In the genomic region with DNA sequence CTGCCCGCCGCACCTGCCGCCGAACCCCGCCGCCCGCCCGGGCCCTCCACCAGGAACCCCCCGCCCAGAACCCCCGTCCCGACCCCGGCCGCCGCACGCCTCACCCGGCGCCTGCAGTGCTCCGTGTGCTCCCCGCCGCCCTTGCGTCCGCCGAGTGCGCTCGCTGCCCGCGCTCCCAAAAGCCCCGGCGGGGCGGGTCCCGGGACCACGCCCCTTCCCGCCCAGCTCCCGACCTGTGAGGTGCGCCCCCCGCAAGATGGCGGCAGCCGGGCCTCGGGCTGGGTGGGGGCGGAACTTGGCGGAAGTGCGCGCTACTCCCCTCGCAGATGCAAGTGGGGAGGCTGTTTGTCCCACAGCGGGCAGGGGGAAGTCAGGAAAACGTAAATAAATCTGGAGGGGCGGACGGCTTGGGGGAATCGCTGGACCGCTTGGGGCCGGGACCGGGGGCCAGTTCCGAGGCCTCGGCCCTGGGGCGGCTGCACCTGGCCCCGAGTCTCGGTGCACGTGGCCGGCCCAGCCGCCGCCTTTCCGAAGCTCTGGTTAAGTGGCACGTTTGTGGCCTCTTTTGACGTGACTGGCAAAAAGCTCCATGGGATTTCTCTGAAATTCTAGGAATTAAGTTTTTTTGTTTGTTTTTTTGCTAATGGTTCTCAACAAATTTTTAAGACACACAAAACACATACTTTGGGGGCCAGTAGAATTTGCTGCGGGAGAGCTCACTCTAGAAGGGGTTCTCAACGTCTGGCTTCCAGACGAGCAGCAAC, we compare ENCODE assay signal across 8 cellular contexts.
DNase-seq lines count a peak whose midpoint lies in the region; ATAC-seq lines count a peak whose summit lies in the region.

A gene (minus strand): TSS at position 156 of the 764 bp plus-strand sequence. CDS start 1,275 bp downstream, outside the sequence.

- DNase-seq in NCI-H2107 (lab: John Stamatoyannopoulos, UW), result peak; percentile 51
- no peak for DNase-seq in NCI-H2107 treated with DMSO at 0.1 percent for 48 hours (lab: John Stamatoyannopoulos, UW; ENCODE audit: unreplicated experiment)
- DNase-seq in NCI-H2227 (lab: John Stamatoyannopoulos, UW; ENCODE audit: unreplicated experiment), result peak; percentile 84
- peak; percentile 64 for DNase-seq in activated CD4-positive, CD25-positive, alpha-beta regulatory T cell treated with anti-CD3 and anti-CD28 coated beads, Interleukin-2, amount 50 U/mL, for 16 hours (ENCODE audit: low read depth, low spot score)
- DNase-seq in cerebellar cortex (ENCODE audit: low spot score), result peak; percentile 47
- peak; percentile 42 for DNase-seq in kidney glomerular epithelial cell (lab: John Stamatoyannopoulos, UW)
- peak; percentile 84 for DNase-seq in stimulated activated CD4-positive, alpha-beta T cell treated with anti-CD3 and anti-CD28 coated beads, Interleukin-1b, Interleukin-23, amount 100 ng/mL, for 4 hours (ENCODE audit: low read depth in 2 of 2)

- ATAC-seq in HG02938 (IDR thresholded peaks at IDR 0.05; ENCODE audit: unreplicated experiment), result peak; percentile 37
